ENCODE assay signal across 30 cellular contexts in the genomic region with DNA sequence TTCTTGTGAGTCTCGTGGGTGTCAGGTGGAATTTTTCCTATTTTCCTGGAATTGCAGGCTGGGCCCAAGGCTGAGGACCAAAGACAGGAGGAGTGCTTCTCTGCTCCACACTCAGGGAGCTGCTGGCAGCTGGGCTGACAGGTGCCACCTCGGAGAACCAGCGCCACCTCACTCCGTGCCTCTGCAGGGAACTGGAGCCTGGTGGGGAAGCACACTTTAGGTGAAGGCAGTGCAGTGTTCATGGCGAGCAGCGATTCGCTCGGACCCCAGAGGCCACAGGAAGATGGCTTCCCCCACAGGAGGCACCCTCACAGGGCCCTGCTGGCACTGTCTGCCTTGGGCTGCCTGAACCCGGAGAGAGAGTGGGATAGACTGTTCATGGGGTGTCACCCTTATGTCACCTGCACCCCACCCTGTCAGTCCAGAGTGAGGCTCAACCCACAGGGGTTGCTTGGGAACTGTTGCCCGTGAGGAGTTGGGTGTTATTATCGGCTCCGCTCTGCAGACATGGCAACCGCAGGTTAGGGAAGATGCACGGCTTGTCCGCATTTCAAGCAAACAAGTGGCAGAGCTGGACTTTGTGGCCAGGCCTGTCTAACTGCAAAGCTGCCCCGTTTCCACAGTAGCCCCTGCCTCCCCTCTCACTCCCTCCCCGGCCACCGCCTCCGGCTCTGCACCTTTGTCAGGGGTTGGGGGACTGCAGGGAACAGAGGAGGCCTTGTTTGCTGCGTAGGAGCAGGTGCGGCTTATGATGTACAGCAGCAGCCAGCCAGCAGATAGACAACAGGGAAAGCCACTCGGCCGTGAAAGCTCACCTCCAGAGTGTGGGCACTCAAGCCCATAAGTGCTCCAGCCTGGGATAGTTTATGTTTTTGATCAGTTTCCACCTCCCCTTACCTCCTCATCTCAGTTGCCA. TPM values are rescaled to one million over a fixed set of nuclear protein-coding genes. Genes with fewer than 3 reads are reported as not detected.
DNase-seq lines count a peak whose midpoint lies in the region; ATAC-seq, FAIRE-seq and TF ChIP-seq lines count a peak whose summit lies in the region.
"Had no signal": no experiment of that assay in that cellular context is flagged by ENCODE, and none has a peak within 500 bp of the region (broad histone marks: within the 10 kb centered on the region; RNA-seq: fewer than 3 reads in every experiment).

No MANE protein-coding gene starts in this region.

- no peak for TF ChIP-seq EP300 in H1 (IDR thresholded peaks at IDR 0.05; ENCODE audit: borderline replicate concordance in 1 of 2, low read depth in 2 of 2, low read length in 2 of 2)

- no peak overlapping the region for H2BK20ac ChIP-seq in H1 (ENCODE audit: low read length)

- no peaks in the 10 kb centered on the region for H3K4me1 Mint-ChIP-seq in endodermal cell

- H3K9me3 Mint-ChIP-seq in endodermal cell: no peaks in the 10 kb centered on the region
- H3K9me3 Mint-ChIP-seq: activated naive CD4-positive, alpha-beta T cell treated with anti-CD3 and anti-CD28 coated beads, Interleukin-2, amount 50 U/mL, for 24 hours; activated T-cell treated with anti-CD3 and anti-CD28 coated beads, Interleukin-2, amount 50 U/mL, for 72 hours; H9; naive thymus-derived CD4-positive, alpha-beta T cell; T-cell had no signal

- H2BK5ac ChIP-seq in H1 (ENCODE audit: low read depth, low read length): peak overlapping the region; percentile 9; the same call in 1 of the 2 replicates

- H3F3A ChIP-seq in GM23248 (ENCODE audit: insufficient read depth): no peaks in the 10 kb centered on the region

- H3K23ac ChIP-seq in H1 (ENCODE audit: insufficient read length): no peak overlapping the region

- H3K27me3 ChIP-seq in H1 (replicated peaks in 1 of 4; ENCODE audit: control insufficient read depth in 3 of 4, extremely low read depth in 1 of 4, insufficient read depth in 3 of 4, low read length in 3 of 4): no peaks in the 10 kb centered on the region
- no peaks in the 10 kb centered on the region for H3K27me3 ChIP-seq in GM23248 (replicated peaks; ENCODE audit: insufficient read depth)
- H3K27me3 ChIP-seq in endodermal cell (ENCODE audit: control insufficient read depth, insufficient read depth, low read length, poor library complexity, severe bottlenecking): no peaks in the 10 kb centered on the region
- H3K27me3 ChIP-seq: ascending aorta, BLaER1, dorsolateral prefrontal cortex, left lung, ovary, right atrium auricular region, upper lobe of left lung had no signal

- H3K56ac ChIP-seq in H1 (replicated peaks; ENCODE audit: insufficient read length, low read depth, low read length): no peak overlapping the region

- H2AFZ ChIP-seq in H1 (ENCODE audit: low read length) (no peak overlapping the region), GM23248 (no peak overlapping the region)
- H2AFZ ChIP-seq: PC-9 had no signal

- no peak overlapping the region for H3K9ac ChIP-seq in H1 (replicated peaks in 1 of 4; ENCODE audit: extremely low read depth in 1 of 4, low read depth in 3 of 4, low read length in 3 of 4)
- no peak overlapping the region for H3K9ac ChIP-seq in GM23248
- no peak overlapping the region for H3K9ac ChIP-seq in endodermal cell (ENCODE audit: extremely low read depth, low read length, poor library complexity, severe bottlenecking)
- H3K9ac ChIP-seq: BLaER1 had no signal

- H3K79me2 ChIP-seq in H1 (ENCODE audit: control insufficient read depth in 1 of 2, insufficient read depth in 2 of 2, low read length in 2 of 2) (0 out of 4 replicates have a peak, but pooled peaks cover 0 to 2% of the 10 kb centered on the region in 2 experiments), GM23248 (ENCODE audit: insufficient read depth) (peaks cover 55% of the 10 kb centered on the region)

- ATAC-seq in HG03439 (IDR thresholded peaks at IDR 0.05; ENCODE audit: unreplicated experiment) (no peak), GM21515 (IDR thresholded peaks at IDR 0.05; ENCODE audit: unreplicated experiment) (no peak)
- ATAC-seq: activated CD4-positive, alpha-beta T cell treated with anti-CD3 and anti-CD28 coated beads for 36 hours; activated T-cell treated with anti-CD3 and anti-CD28 coated beads, Interleukin-2, amount 50 U/mL, for 72 hours; K562; left lung; naive thymus-derived CD4-positive, alpha-beta T cell; T-cell had no signal

- TF ChIP-seq CTCF in H1 (IDR thresholded peaks at IDR 0.05; ENCODE audit: control extremely low read depth in 1 of 3, insufficient read depth in 1 of 3, low read depth in 1 of 3, low read length in 3 of 3) (no peak), endodermal cell (conservative IDR thresholded peaks at IDR 0.05) (no peak)

- POLR2A ChIA-PET in H1 (lab: Charles Lee; ENCODE audit: partially characterized antibody): interaction anchor here (1.0 to 1.6 kb wide), 3 partner anchors 13 to 113 kb away, joined by 3 read pairs; partner anchors contain the start of gene TEDC2

- H4K91ac ChIP-seq in H1 (replicated peaks; ENCODE audit: insufficient read length, low read length): no peak overlapping the region

- no peak for FAIRE-seq in H1 (lab: Jason Lieb, UNC)
- FAIRE-seq: K562, TTC549 had no signal

- H3K4me3 ChIP-seq in H1 (ENCODE audit: extremely low read depth in 1 of 4, insufficient read depth in 2 of 4, low read depth in 3 of 4, low read length in 4 of 4) (no peak overlapping the region), GM23248 (no peak overlapping the region), endodermal cell (ENCODE audit: low read length) (no peak overlapping the region)
- H3K4me3 ChIP-seq: ascending aorta, BLaER1, dorsolateral prefrontal cortex, K562, left lung, ovary, PC-9, right atrium auricular region, upper lobe of left lung had no signal

- H3K9me3 ChIP-seq in H1 (ENCODE audit: insufficient read depth in 2 of 2, low read depth in 1 of 2, low read length in 1 of 2) (no peaks in the 10 kb centered on the region), GM23248 (ENCODE audit: low read depth) (no peaks in the 10 kb centered on the region), endodermal cell (ENCODE audit: control insufficient read depth, low read length) (no peaks in the 10 kb centered on the region)
- H3K9me3 ChIP-seq: ascending aorta, BLaER1, Caco-2, left lung, ovary, right atrium auricular region, upper lobe of left lung had no signal

- no peak for TF ChIP-seq RAD21 in H1 (IDR thresholded peaks at IDR 0.05 in 1 of 2, conservative IDR thresholded peaks at IDR 0.05 in 1 of 2; ENCODE audit: low read depth in 2 of 2, low read length in 2 of 2)

- H3K36me3 Mint-ChIP-seq in endodermal cell (ENCODE audit: low read depth): no peaks in the 10 kb centered on the region
- H3K36me3 Mint-ChIP-seq: activated naive CD4-positive, alpha-beta T cell treated with anti-CD3 and anti-CD28 coated beads, Interleukin-2, amount 50 U/mL, for 24 hours; naive thymus-derived CD4-positive, alpha-beta T cell; T-cell had no signal

- CTCF ChIA-PET in H1 (lab: Charles Lee; ENCODE audit: partially characterized antibody): interaction anchor here (0.7 to 1.5 kb wide), 4 partner anchors 8 to 220 kb away, joined by 3 to 5 read pairs (median 4); no protein-coding TSS in a partner anchor

- WGBS in H1 (ENCODE audit: extremely low coverage in 1 of 2, insufficient coverage in 1 of 2, insufficient read length in 1 of 2, insufficient replicate concordance in 2 of 2, low coverage in 1 of 2, low lambda C conversion rate in 2 of 2, missing lambda C conversion rate in 1 of 2), 2 experiments: 92% methylated on average over 21 of the region's 23 CpGs; no CpG with 5 or more reads in 1 of the 2 experiments
- 89 to 93% methylated on average over 20 to 23 of the region's 23 CpGs for WGBS in GM23248 (ENCODE audit: low coverage in 1 of 2, low lambda C conversion rate in 2 of 2, missing lambda C conversion rate in 2 of 2), 2 experiments
- 96 to 98% methylated on average over 13 to 23 of the region's 23 CpGs for WGBS in endodermal cell (ENCODE audit: insufficient coverage in 1 of 2, insufficient read length in 1 of 2), 2 experiments

- peaks cover 0 to 17% of the 10 kb centered on the region in 2 experiments for H4K20me1 ChIP-seq in H1 (replicated peaks in 1 of 2; ENCODE audit: control insufficient read depth in 1 of 2, insufficient read depth in 2 of 2, low read length in 2 of 2)
- H4K20me1 ChIP-seq in GM23248 (ENCODE audit: insufficient read depth): no peaks in the 10 kb centered on the region

- H3K27ac ChIP-seq in H1 (ENCODE audit: low read depth, low read length): no peak overlapping the region
- H3K27ac ChIP-seq in GM23248: no peak overlapping the region
- no peak overlapping the region for H3K27ac ChIP-seq in endodermal cell (ENCODE audit: low read depth, low read length)
- H3K27ac ChIP-seq: ascending aorta, BLaER1, epithelial cell of prostate, left lung, ovary, PC-9, right atrium auricular region had no signal

- H3K18ac ChIP-seq in H1 (ENCODE audit: extremely low read depth, low read length): no peak overlapping the region

- no peaks in the 10 kb centered on the region for H3K9me2 ChIP-seq in GM23248 (ENCODE audit: insufficient read depth)

- H3K4me1 ChIP-seq in H1 (replicated peaks in 1 of 4; ENCODE audit: control insufficient read depth in 3 of 4, insufficient read depth in 4 of 4, low read length in 3 of 4) (peaks cover 0 to 3% (median 0%) of the 10 kb centered on the region in 4 experiments; a peak in 1 of 7 replicates), GM23248 (ENCODE audit: insufficient read depth) (no peaks in the 10 kb centered on the region), endodermal cell (ENCODE audit: control insufficient read depth, insufficient read depth, low read length) (no peaks in the 10 kb centered on the region)
- H3K4me1 ChIP-seq: ascending aorta, Caco-2 had no signal

- H3K4me3 Mint-ChIP-seq in endodermal cell: no peak overlapping the region
- H3K4me3 Mint-ChIP-seq: activated CD4-positive, alpha-beta T cell treated with anti-CD3 and anti-CD28 coated beads for 36 hours; activated naive CD4-positive, alpha-beta T cell treated with anti-CD3 and anti-CD28 coated beads, Interleukin-2, amount 50 U/mL, for 24 hours; activated T-cell treated with anti-CD3 and anti-CD28 coated beads, Interleukin-2, amount 50 U/mL, for 72 hours; H9; naive thymus-derived CD4-positive, alpha-beta T cell; T-cell had no signal

- H3K23me2 ChIP-seq in H1 (ENCODE audit: low read depth, low read length): no peaks in the 10 kb centered on the region

- H4K5ac ChIP-seq in H1 (ENCODE audit: insufficient read length, low read depth, low read length): no peak overlapping the region

- H3K27me3 Mint-ChIP-seq in endodermal cell (ENCODE audit: insufficient read depth): no peaks in the 10 kb centered on the region
- H3K27me3 Mint-ChIP-seq: activated CD4-positive, alpha-beta T cell treated with anti-CD3 and anti-CD28 coated beads for 36 hours; activated naive CD4-positive, alpha-beta T cell treated with anti-CD3 and anti-CD28 coated beads, Interleukin-2, amount 50 U/mL, for 24 hours; naive thymus-derived CD4-positive, alpha-beta T cell; T-cell had no signal

- in situ Hi-C loops in GM23248 (cut with MboI): no loop called here

- H3K4me2 ChIP-seq in H1 (ENCODE audit: insufficient read depth in 1 of 2, low read depth in 2 of 2, low read length in 2 of 2) (no peak overlapping the region), GM23248 (ENCODE audit: unreplicated experiment) (no peak overlapping the region)
- H3K4me2 ChIP-seq: BLaER1, PC-9 had no signal

- H2BK15ac ChIP-seq in H1 (ENCODE audit: low read length): no peak overlapping the region

- no peak overlapping the region for H2BK12ac ChIP-seq in H1 (ENCODE audit: low read depth, low read length)

- H4K8ac ChIP-seq in H1 (ENCODE audit: extremely low read depth, insufficient read depth, low read length): no peak overlapping the region

- no peak for TF ChIP-seq POLR2A in H1 (IDR thresholded peaks at IDR 0.05; ENCODE audit: control extremely low read depth in 1 of 2, low read depth in 2 of 2, low read length in 2 of 2)

- DNase-seq in DMS53 (lab: John Stamatoyannopoulos, UW) (peak; percentile 71), NCI-H187 (lab: John Stamatoyannopoulos, UW) (peak; percentile 94), NCI-H345 treated with DMSO at 0.1 percent for 48 hours (lab: John Stamatoyannopoulos, UW; ENCODE audit: unreplicated experiment) (peak; percentile 81), H1 (ENCODE audit: low read depth in 1 of 2, low spot score in 2 of 2) (no peak), GM23248 (no peak), endodermal cell (no peak)
- DNase-seq: ACHN; activated CD4-positive, alpha-beta T cell treated with anti-CD3 and anti-CD28 coated beads for 36 hours; activated T-cell treated with anti-CD3 and anti-CD28 coated beads, Interleukin-2, amount 50 U/mL, for 72 hours; Caco-2; H9; MM.1S; naive thymus-derived CD4-positive, alpha-beta T cell; NCI-H2081; ovary; PC-9; SHP77 treated with DMSO at 0.1 percent for 48 hours; T-cell had no signal

- H2BK120ac ChIP-seq in H1 (replicated peaks; ENCODE audit: low read depth, low read length): no peak overlapping the region

- H2AK5ac ChIP-seq in H1 (ENCODE audit: low read depth, low read length): no peak overlapping the region

- H3K79me1 ChIP-seq in H1 (ENCODE audit: low read depth, low read length): peaks cover 2% of the 10 kb centered on the region; the same call in 1 of the 2 replicates

- H3K36me3 ChIP-seq in H1 (ENCODE audit: control insufficient read depth in 2 of 4, insufficient read depth in 4 of 4, low read length in 3 of 4): no peaks in the 10 kb centered on the region
- H3K36me3 ChIP-seq in GM23248 (ENCODE audit: low read depth): no peaks in the 10 kb centered on the region
- no peaks in the 10 kb centered on the region for H3K36me3 ChIP-seq in endodermal cell (ENCODE audit: control insufficient read depth, insufficient read depth, low read length)
- H3K36me3 ChIP-seq: ascending aorta, ovary, right atrium auricular region had no signal

- H3K14ac ChIP-seq in H1 (ENCODE audit: insufficient read length): no peak overlapping the region

- H3K4ac ChIP-seq in H1 (replicated peaks; ENCODE audit: insufficient read length, low read depth, low read length): no peak overlapping the region

- H3K27ac Mint-ChIP-seq in endodermal cell: no peak overlapping the region
- H3K27ac Mint-ChIP-seq: activated CD4-positive, alpha-beta T cell treated with anti-CD3 and anti-CD28 coated beads for 36 hours; activated naive CD4-positive, alpha-beta T cell treated with anti-CD3 and anti-CD28 coated beads, Interleukin-2, amount 50 U/mL, for 24 hours; activated T-cell treated with anti-CD3 and anti-CD28 coated beads, Interleukin-2, amount 50 U/mL, for 72 hours; H9; naive thymus-derived CD4-positive, alpha-beta T cell; T-cell had no signal

RNA-seq across cellular contexts. Expression of gene TBC1D24, which starts 15.5 kb away (rescaled TPM):
- total RNA-seq in H1 (2021; fragmentation: NEBNext Ultra II Directional; extraction: Animal tissue kit (Norgen Biotek cat#: 25700)): 18.6 and 21.5 TPM in 2 replicates
- polyA plus RNA-seq in H1 (2011; rRNA removed) (8.7 and 13.3 TPM in 2 replicates), GM23248 (2016; fragmentation: Nextera tagmentation; extraction: Ambion mirVana) (9.3 and 10.1 TPM in 2 replicates)
- polyA plus RNA-seq in H1 (2011; cell fraction: cytosol; rRNA removed): 9.4 TPM
- 22.2 TPM for polyA plus RNA-seq in H1 (2011; cell fraction: nucleus; rRNA removed)
- polyA plus RNA-seq in H1 (2012, experiment 1 of 2): 7.7 to 10.3 TPM (median 9.2 TPM) in 4 replicates
- 4.2 TPM for polyA plus RNA-seq in H1 (2012, experiment 2 of 2)
- polyA plus RNA-seq in H1 (2013, experiment 1 of 2): 7.5 TPM
- 7.0 TPM for polyA plus RNA-seq in H1 (2013, experiment 2 of 2)
- 13.1 and 14.6 TPM in 2 replicates for polyA minus RNA-seq in H1 (2011; rRNA and poly(A)+ RNA removed)
- polyA minus RNA-seq in H1 (2011; cell fraction: cytosol; rRNA and poly(A)+ RNA removed): 15.0 TPM
- 13.0 TPM for polyA minus RNA-seq in H1 (2011; cell fraction: nucleus; rRNA and poly(A)+ RNA removed)
- 17.8 and 18.7 TPM in 2 replicates for total RNA-seq in GM23248 (2014; rRNA removed; shearing (Covaris generic))
- total RNA-seq in endodermal cell: 10 to 100 TPM; 15.7 to 19.4 TPM
- polyA plus RNA-seq in endodermal cell (2013, experiment 1 of 2): 9.0 TPM
- polyA plus RNA-seq in endodermal cell (2013, experiment 2 of 2): 9.4 TPM

RNA-seq across cellular contexts. Expression of gene NTN3, which starts 19.4 kb away (rescaled TPM):
- total RNA-seq in H1 (2021; fragmentation: NEBNext Ultra II Directional; extraction: Animal tissue kit (Norgen Biotek cat#: 25700)): 0.34 and 0.52 TPM in 2 replicates
- polyA plus RNA-seq in H1 (2011; rRNA removed): 0.30 and 0.74 TPM in 2 replicates
- 0.32 TPM for polyA plus RNA-seq in H1 (2011; cell fraction: cytosol; rRNA removed)
- polyA plus RNA-seq in H1 (2011; cell fraction: nucleus; rRNA removed): 2.5 TPM
- 0.08 to 0.20 TPM (median 0.08 TPM) in 3 of 4 replicates, not detected in the other for polyA plus RNA-seq in H1 (2012, experiment 1 of 2)
- 0.10 TPM for polyA plus RNA-seq in H1 (2012, experiment 2 of 2)
- polyA plus RNA-seq in H1 (2013, experiment 1 of 2): 0.10 TPM
- 0.15 TPM for polyA plus RNA-seq in H1 (2013, experiment 2 of 2)
- 0.13 and 0.46 TPM in 2 replicates for polyA minus RNA-seq in H1 (2011; rRNA and poly(A)+ RNA removed)
- 1.1 TPM for polyA minus RNA-seq in H1 (2011; cell fraction: cytosol; rRNA and poly(A)+ RNA removed)
- polyA minus RNA-seq in H1 (2011; cell fraction: nucleus; rRNA and poly(A)+ RNA removed): 4.2 TPM
- total RNA-seq in GM23248 (2014; rRNA removed; shearing (Covaris generic)): 1.8 TPM in 1 of 2 replicates, not detected in the other
- not detected in 2 replicates for polyA plus RNA-seq in GM23248 (2016; fragmentation: Nextera tagmentation; extraction: Ambion mirVana)
- total RNA-seq in endodermal cell: under 1 TPM; 0.48 to 0.62 TPM
- 1.0 TPM for polyA plus RNA-seq in endodermal cell (2013, experiment 1 of 2)
- 0.75 TPM for polyA plus RNA-seq in endodermal cell (2013, experiment 2 of 2)
- total RNA-seq: activated CD4-positive, alpha-beta T cell treated with anti-CD3 and anti-CD28 coated beads for 36 hours; activated T-cell treated with anti-CD3 and anti-CD28 coated beads, Interleukin-2, amount 50 U/mL, for 72 hours; ascending aorta; K562; naive thymus-derived CD4-positive, alpha-beta T cell; T-cell; upper lobe of left lung had no signal
- polyA plus RNA-seq: K562; naive thymus-derived CD4-positive, alpha-beta T cell had no signal

RNA-seq across cellular contexts. Expression of gene ATP6V0C, which starts 23.3 kb away (rescaled TPM):
- 176 and 199 TPM in 2 replicates for total RNA-seq in H1 (2021; fragmentation: NEBNext Ultra II Directional; extraction: Animal tissue kit (Norgen Biotek cat#: 25700))
- 125 and 218 TPM in 2 replicates for polyA plus RNA-seq in H1 (2011; rRNA removed)
- 35.7 TPM for polyA plus RNA-seq in H1 (2011; cell fraction: cytosol; rRNA removed)
- 80.2 TPM for polyA plus RNA-seq in H1 (2011; cell fraction: nucleus; rRNA removed)
- 161 to 288 TPM (median 238 TPM) in 4 replicates for polyA plus RNA-seq in H1 (2012, experiment 1 of 2)
- polyA plus RNA-seq in H1 (2012, experiment 2 of 2): 371 TPM
- 359 TPM for polyA plus RNA-seq in H1 (2013, experiment 1 of 2)
- 478 TPM for polyA plus RNA-seq in H1 (2013, experiment 2 of 2)
- 15.2 and 20.3 TPM in 2 replicates for polyA minus RNA-seq in H1 (2011; rRNA and poly(A)+ RNA removed)
- polyA minus RNA-seq in H1 (2011; cell fraction: cytosol; rRNA and poly(A)+ RNA removed): 225 TPM
- polyA minus RNA-seq in H1 (2011; cell fraction: nucleus; rRNA and poly(A)+ RNA removed): 36.2 TPM
- total RNA-seq in GM23248 (2014; rRNA removed; shearing (Covaris generic)): 43.2 and 44.9 TPM in 2 replicates
- 186 and 197 TPM in 2 replicates for polyA plus RNA-seq in GM23248 (2016; fragmentation: Nextera tagmentation; extraction: Ambion mirVana)
- 100 to 1,000 TPM; 176 to 180 TPM for total RNA-seq in endodermal cell
- 220 TPM for polyA plus RNA-seq in endodermal cell (2013, experiment 1 of 2)
- polyA plus RNA-seq in endodermal cell (2013, experiment 2 of 2): 207 TPM

RNA-seq across cellular contexts. Expression of gene AMDHD2, which starts 29.7 kb away (rescaled TPM):
- 43.0 and 45.0 TPM in 2 replicates for total RNA-seq in H1 (2021; fragmentation: NEBNext Ultra II Directional; extraction: Animal tissue kit (Norgen Biotek cat#: 25700))
- polyA plus RNA-seq in H1 (2011; rRNA removed) (54.6 and 77.1 TPM in 2 replicates), GM23248 (2016; fragmentation: Nextera tagmentation; extraction: Ambion mirVana) (15.2 and 16.1 TPM in 2 replicates)
- polyA plus RNA-seq in H1 (2011; cell fraction: cytosol; rRNA removed): 63.4 TPM
- 345 TPM for polyA plus RNA-seq in H1 (2011; cell fraction: nucleus; rRNA removed)
- 36.6 to 63.3 TPM (median 57.3 TPM) in 4 replicates for polyA plus RNA-seq in H1 (2012, experiment 1 of 2)
- 26.8 TPM for polyA plus RNA-seq in H1 (2012, experiment 2 of 2)
- 19.9 TPM for polyA plus RNA-seq in H1 (2013, experiment 1 of 2)
- polyA plus RNA-seq in H1 (2013, experiment 2 of 2): 18.3 TPM
- polyA minus RNA-seq in H1 (2011; rRNA and poly(A)+ RNA removed): 15.9 and 28.8 TPM in 2 replicates
- 36.0 TPM for polyA minus RNA-seq in H1 (2011; cell fraction: cytosol; rRNA and poly(A)+ RNA removed)
- 89.1 TPM for polyA minus RNA-seq in H1 (2011; cell fraction: nucleus; rRNA and poly(A)+ RNA removed)
- total RNA-seq in GM23248 (2014; rRNA removed; shearing (Covaris generic)): 31.9 and 32.8 TPM in 2 replicates
- 10 to 100 TPM; 74.6 to 82.2 TPM for total RNA-seq in endodermal cell
- polyA plus RNA-seq in endodermal cell (2013, experiment 1 of 2): 24.8 TPM
- polyA plus RNA-seq in endodermal cell (2013, experiment 2 of 2): 19.3 TPM

RNA-seq across cellular contexts. Expression of gene TEDC2, which starts 30.5 kb away (rescaled TPM):
- total RNA-seq in H1 (2021; fragmentation: NEBNext Ultra II Directional; extraction: Animal tissue kit (Norgen Biotek cat#: 25700)): 54.2 and 54.6 TPM in 2 replicates
- 55.6 and 71.2 TPM in 2 replicates for polyA plus RNA-seq in H1 (2011; rRNA removed)
- 57.9 TPM for polyA plus RNA-seq in H1 (2011; cell fraction: cytosol; rRNA removed)
- polyA plus RNA-seq in H1 (2011; cell fraction: nucleus; rRNA removed): 227 TPM
- polyA plus RNA-seq in H1 (2012, experiment 1 of 2): 41.6 to 54.3 TPM (median 48.8 TPM) in 4 replicates
- 45.5 TPM for polyA plus RNA-seq in H1 (2012, experiment 2 of 2)
- polyA plus RNA-seq in H1 (2013, experiment 1 of 2): 32.6 TPM
- 32.0 TPM for polyA plus RNA-seq in H1 (2013, experiment 2 of 2)
- 17.1 and 20.1 TPM in 2 replicates for polyA minus RNA-seq in H1 (2011; rRNA and poly(A)+ RNA removed)
- 27.2 TPM for polyA minus RNA-seq in H1 (2011; cell fraction: cytosol; rRNA and poly(A)+ RNA removed)
- 66.0 TPM for polyA minus RNA-seq in H1 (2011; cell fraction: nucleus; rRNA and poly(A)+ RNA removed)
- 6.8 and 8.3 TPM in 2 replicates for total RNA-seq in GM23248 (2014; rRNA removed; shearing (Covaris generic))
- polyA plus RNA-seq in GM23248 (2016; fragmentation: Nextera tagmentation; extraction: Ambion mirVana): 4.2 and 4.8 TPM in 2 replicates
- 10 to 100 TPM; 44.0 to 57.6 TPM for total RNA-seq in endodermal cell
- 32.9 TPM for polyA plus RNA-seq in endodermal cell (2013, experiment 1 of 2)
- 28.1 TPM for polyA plus RNA-seq in endodermal cell (2013, experiment 2 of 2)
- total RNA-seq: ascending aorta had no signal

Comparison
In these comparisons a context has a peak if more than half of its experiments do, and no peak if none do; other contexts are left out.
1. DNase-seq: peak in DMS53 (single experiment), NCI-H187 (2 of 2) and NCI-H345 treated with DMSO at 0.1 percent for 48 hours (single experiment); none in H1 (0 of 2), GM23248 (single experiment) and endodermal cell (single experiment).